Comparison of ENCODE assay signal across 20 cellular contexts in genomic region chr11:103867481-103867880, GRCh38.
"Had no signal": no experiment of that assay in that cellular context is flagged by ENCODE, and none has a peak within 500 bp of the region (broad histone marks: within the 10 kb centered on the region; RNA-seq: fewer than 3 reads in every experiment).

No MANE protein-coding gene starts in this region.

- H3K4me1 ChIP-seq: gastrocnemius medialis, left lung had no signal

- H3K9me3 ChIP-seq: esophagus muscularis mucosa, gastrocnemius medialis, heart right ventricle, left lung, lower lobe of right lung had no signal

- H3K4me3 Mint-ChIP-seq: memory B cell; naive thymus-derived CD4-positive, alpha-beta T cell had no signal

- H3K36me3 ChIP-seq: esophagus muscularis mucosa, gastrocnemius medialis, heart right ventricle, left lung, lower lobe of right lung had no signal

- H3K4me3 ChIP-seq: coronary artery, dorsolateral prefrontal cortex, esophagus muscularis mucosa, gastrocnemius medialis, heart right ventricle, left lung, lower lobe of right lung had no signal

- DNase-seq: dermis blood vessel endothelial cell; dorsolateral prefrontal cortex; effector CD4-positive, alpha-beta T cell; effector memory CD4-positive, alpha-beta T cell; foreskin melanocyte; gastrocnemius medialis; glutamatergic neuron; head of caudate nucleus; heart right ventricle; hippocampal formation; left cardiac atrium; left lung; left ventricle myocardium superior; lower lobe of right lung; mesendoderm; midbrain; naive thymus-derived CD4-positive, alpha-beta T cell had no signal

- H3K27me3 ChIP-seq: dorsolateral prefrontal cortex, esophagus muscularis mucosa, gastrocnemius medialis, heart right ventricle, left lung had no signal

- H3K27ac ChIP-seq: coronary artery, dorsolateral prefrontal cortex, esophagus muscularis mucosa, gastrocnemius medialis, heart right ventricle, left lung, lower lobe of right lung had no signal

- H3K36me3 Mint-ChIP-seq: memory B cell; naive thymus-derived CD4-positive, alpha-beta T cell had no signal

- H3K4me1 Mint-ChIP-seq: memory B cell; naive thymus-derived CD4-positive, alpha-beta T cell had no signal

- H3K9me3 Mint-ChIP-seq: memory B cell; naive thymus-derived CD4-positive, alpha-beta T cell had no signal

- H3K27ac Mint-ChIP-seq: memory B cell; naive thymus-derived CD4-positive, alpha-beta T cell had no signal
